In the genomic region with DNA sequence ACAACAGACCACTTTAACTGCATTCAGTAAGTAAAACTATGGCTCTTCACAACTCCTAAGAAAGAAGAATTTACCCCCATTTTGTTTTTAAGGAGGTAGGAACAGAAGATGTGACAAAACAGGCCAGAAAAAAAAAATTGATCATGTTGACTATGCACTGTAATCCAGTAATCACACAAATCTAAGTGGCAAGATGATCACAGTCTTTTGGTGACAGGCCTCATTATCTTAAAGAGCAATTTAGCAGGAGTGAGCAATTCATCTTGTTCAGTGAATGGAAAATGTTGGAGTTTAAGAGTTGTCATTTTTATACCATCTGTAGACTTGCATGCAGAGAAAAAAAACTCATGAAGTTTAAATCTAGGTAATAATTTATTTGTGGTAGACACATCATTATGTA, we compare ENCODE assay signal across 19 cellular contexts.
A peak's percentile ranks its signal among the peaks of the same experiment; 100 is the strongest.
DNase-seq lines count a peak whose midpoint lies in the region; TF ChIP-seq lines count a peak whose summit lies in the region.
"Had no signal": no experiment of that assay in that cellular context is flagged by ENCODE, and none has a peak within 500 bp of the region (broad histone marks: within the 10 kb centered on the region; RNA-seq: fewer than 3 reads in every experiment).

No MANE protein-coding gene starts in this region.

- in situ Hi-C loops in GM13977 (cut with MboI; ENCODE audit: low pct_unique_long_range_greater_than_20kb, low sequenced_read_pairs, unreplicated experiment) = no loop called here

- no peak overlapping the region for H3K9ac ChIP-seq in neural cell (ENCODE audit: low read length)
- H3K9ac ChIP-seq: BLaER1 treated with 17β-estradiol and CSF1 and Interleukin-3, amounts not matched to agents 10 nM and 100 nM had no signal

- no peaks in the 10 kb centered on the region for H3K27me3 ChIP-seq in neural cell (ENCODE audit: insufficient read depth, low read depth, low read length)
- H3K27me3 ChIP-seq: BLaER1 treated with 17β-estradiol and CSF1 and Interleukin-3, amounts not matched to agents 10 nM and 100 nM; SJSA1 had no signal

- H3F3A ChIP-seq in neural cell (ENCODE audit: insufficient read depth, low read length, poor library complexity, severe bottlenecking) = peaks cover 6% of the 10 kb centered on the region

- H3K9me3 ChIP-seq in neural cell (ENCODE audit: low read length) = no peaks in the 10 kb centered on the region
- H3K9me3 ChIP-seq: SJSA1 had no signal

- H3K4me3 ChIP-seq in neural cell (ENCODE audit: low read length) = no peak overlapping the region
- H3K4me3 ChIP-seq: BLaER1 treated with 17β-estradiol and CSF1 and Interleukin-3, amounts not matched to agents 10 nM and 100 nM; SJSA1 had no signal

- no peak overlapping the region for H2AFZ ChIP-seq in neural cell (ENCODE audit: low read depth, low read length)

- no peaks in the 10 kb centered on the region for H4K20me1 ChIP-seq in neural cell (ENCODE audit: insufficient read depth)
- H4K20me1 ChIP-seq: BLaER1 treated with 17β-estradiol and CSF1 and Interleukin-3, amounts not matched to agents 10 nM and 100 nM had no signal

- no peak for TF ChIP-seq RAD21 in neural cell (conservative IDR thresholded peaks at IDR 0.05)

- peak overlapping the region; percentile 51 for H3K27ac ChIP-seq in neural cell (ENCODE audit: low read length)
- H3K27ac ChIP-seq: BLaER1 treated with 17β-estradiol and CSF1 and Interleukin-3, amounts not matched to agents 10 nM and 100 nM; SJSA1 had no signal

- no peaks in the 10 kb centered on the region for H3K36me3 ChIP-seq in neural cell (ENCODE audit: insufficient read depth, low read length)
- H3K36me3 ChIP-seq: SJSA1 had no signal

- DNase-seq in NCI-H748 (lab: John Stamatoyannopoulos, UW; ENCODE audit: unreplicated experiment) = peak; percentile 1
- no peak for DNase-seq in NCI-H748 treated with DMSO at 0.1 percent for 48 hours (lab: John Stamatoyannopoulos, UW)
- DNase-seq in NCI-H69 (lab: John Stamatoyannopoulos, UW) = peak; percentile 78
- DNase-seq in stimulated activated CD4-positive, alpha-beta T cell treated with anti-CD3 and anti-CD28 coated beads, Interleukin-15, amount 100 ng/mL, for 24 hours = no peak
- no peak for DNase-seq in NCI-H1694 treated with DMSO at 0.1 percent for 48 hours (lab: John Stamatoyannopoulos, UW)
- no peak for DNase-seq in GM13977 (ENCODE audit: low spot score)
- DNase-seq: AML-193; CD4-positive, alpha-beta T cell; NCI-H1048; NCI-H1694; NCI-H2107; NCI-H226; NCI-H510A; NCI-H774; Right ventricle myocardium superior; RPMI8226 had no signal

- H3K79me2 ChIP-seq in neural cell (replicated peaks; ENCODE audit: insufficient read depth, low read length) = no peaks in the 10 kb centered on the region

- H3K4me2 ChIP-seq in neural cell (ENCODE audit: low read length) = no peak overlapping the region
- H3K4me2 ChIP-seq: BLaER1 treated with 17β-estradiol and CSF1 and Interleukin-3, amounts not matched to agents 10 nM and 100 nM had no signal

- peak; percentile 91 for TF ChIP-seq EP300 in neural cell (conservative IDR thresholded peaks at IDR 0.05; ENCODE audit: poor library complexity, severe bottlenecking)

- H3K9me2 ChIP-seq in neural cell (ENCODE audit: insufficient read depth, low read length) = no peaks in the 10 kb centered on the region

- TF ChIP-seq CTCF in neural cell (IDR thresholded peaks at IDR 0.05; ENCODE audit: poor library complexity, severe bottlenecking) (no peak), GM13977 (IDR thresholded peaks at IDR 0.05; ENCODE audit: extremely low read depth, insufficient read depth, missing control alignments) (no peak)

TF ChIP-seq in neural cell, 6 proteins besides CTCF, POLR2A, EP300 and RAD21:
- TF ChIP-seq MXI1 (conservative IDR thresholded peaks at IDR 0.05; ENCODE audit: poor library complexity, severe bottlenecking) (no peak), POLR2AphosphoS5 (IDR thresholded peaks at IDR 0.05) (peak; percentile 88)
- TF ChIP-seq, protein P1, sequence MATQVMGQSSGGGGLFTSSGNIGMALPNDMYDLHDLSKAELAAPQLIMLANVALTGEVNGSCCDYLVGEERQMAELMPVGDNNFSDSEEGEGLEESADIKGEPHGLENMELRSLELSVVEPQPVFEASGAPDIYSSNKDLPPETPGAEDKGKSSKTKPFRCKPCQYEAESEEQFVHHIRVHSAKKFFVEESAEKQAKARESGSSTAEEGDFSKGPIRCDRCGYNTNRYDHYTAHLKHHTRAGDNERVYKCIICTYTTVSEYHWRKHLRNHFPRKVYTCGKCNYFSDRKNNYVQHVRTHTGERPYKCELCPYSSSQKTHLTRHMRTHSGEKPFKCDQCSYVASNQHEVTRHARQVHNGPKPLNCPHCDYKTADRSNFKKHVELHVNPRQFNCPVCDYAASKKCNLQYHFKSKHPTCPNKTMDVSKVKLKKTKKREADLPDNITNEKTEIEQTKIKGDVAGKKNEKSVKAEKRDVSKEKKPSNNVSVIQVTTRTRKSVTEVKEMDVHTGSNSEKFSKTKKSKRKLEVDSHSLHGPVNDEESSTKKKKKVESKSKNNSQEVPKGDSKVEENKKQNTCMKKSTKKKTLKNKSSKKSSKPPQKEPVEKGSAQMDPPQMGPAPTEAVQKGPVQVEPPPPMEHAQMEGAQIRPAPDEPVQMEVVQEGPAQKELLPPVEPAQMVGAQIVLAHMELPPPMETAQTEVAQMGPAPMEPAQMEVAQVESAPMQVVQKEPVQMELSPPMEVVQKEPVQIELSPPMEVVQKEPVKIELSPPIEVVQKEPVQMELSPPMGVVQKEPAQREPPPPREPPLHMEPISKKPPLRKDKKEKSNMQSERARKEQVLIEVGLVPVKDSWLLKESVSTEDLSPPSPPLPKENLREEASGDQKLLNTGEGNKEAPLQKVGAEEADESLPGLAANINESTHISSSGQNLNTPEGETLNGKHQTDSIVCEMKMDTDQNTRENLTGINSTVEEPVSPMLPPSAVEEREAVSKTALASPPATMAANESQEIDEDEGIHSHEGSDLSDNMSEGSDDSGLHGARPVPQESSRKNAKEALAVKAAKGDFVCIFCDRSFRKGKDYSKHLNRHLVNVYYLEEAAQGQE (IDR thresholded peaks at IDR 0.05; ENCODE audit: borderline replicate concordance) = peak; percentile 70
TF ChIP-seq in neural cell: peak in this region for 2.

Comparison
In these comparisons a context has a peak if more than half of its experiments do, and no peak if none do; other contexts are left out.
1. DNase-seq: peak in NCI-H748 (single experiment) and NCI-H69 (single experiment); none in NCI-H748 treated with DMSO at 0.1 percent for 48 hours (single experiment), stimulated activated CD4-positive, alpha-beta T cell treated with anti-CD3 and anti-CD28 coated beads, Interleukin-15, amount 100 ng/mL, for 24 hours (single experiment), NCI-H1694 treated with DMSO at 0.1 percent for 48 hours (single experiment) and GM13977 (single experiment).